In genomic region chr1:156505679-156506298, GRCh38 we compare ENCODE assay signal across 8 cellular contexts. TPM values are rescaled to one million over a fixed set of nuclear protein-coding genes. Genes with fewer than 3 reads are reported as not detected.
DNase-seq lines count a peak whose midpoint lies in the region; ATAC-seq and TF ChIP-seq lines count a peak whose summit lies in the region.

No MANE protein-coding gene starts in this region.

- peak overlapping the region; percentile 78 for H3K4me3 Mint-ChIP-seq in T-helper 2 cell treated with Interferon-gamma antibody and Interleukin-4, amounts not matched to agents 5 μg/mL and 100 μg/mL, for 36 hours
- H3K4me3 Mint-ChIP-seq in activated naive CD8-positive, alpha-beta T cell: peak overlapping the region; percentile 83

- no peaks in the 10 kb centered on the region for H3K9me3 ChIP-seq in liver (ENCODE audit: control insufficient read depth in 4 of 4, low read length in 3 of 4)

- H3K36me3 Mint-ChIP-seq in T-helper 2 cell treated with Interferon-gamma antibody and Interleukin-4, amounts not matched to agents 5 μg/mL and 100 μg/mL, for 36 hours (ENCODE audit: low read depth): no peaks in the 10 kb centered on the region
- H3K36me3 Mint-ChIP-seq in activated naive CD8-positive, alpha-beta T cell: no peaks in the 10 kb centered on the region

- peak overlapping the region in 1 of 2 donors; percentile 57 for H3K9ac ChIP-seq in liver (ENCODE audit: low read depth in 1 of 2, low read length in 2 of 2)

- H3K36me3 ChIP-seq in liver (ENCODE audit: control insufficient read depth in 4 of 4, insufficient read depth in 3 of 4, low read depth in 1 of 4, low read length in 3 of 4): no peaks in the 10 kb centered on the region

- H3K4me1 ChIP-seq in liver (ENCODE audit: control insufficient read depth in 4 of 4, insufficient read depth in 4 of 4, low read length in 3 of 4): peaks cover 4 to 23% (median 15%) of the 10 kb centered on the region in 4 donors

- DNase-seq in T-helper 2 cell treated with Interferon-gamma antibody and Interleukin-4, amounts not matched to agents 5 μg/mL and 100 μg/mL, for 36 hours (ENCODE audit: low spot score): no peak
- DNase-seq in T-helper 2 cell (no peak), superior temporal gyrus (ENCODE audit: extremely low spot score) (peak; percentile 20), anterior cingulate cortex (lab: John Stamatoyannopoulos, UW) (no peak)

- WGBS in liver: 83% methylated on average over 21 of the region's 21 CpGs

- peak overlapping the region; percentile 100 for H3K27ac ChIP-seq in liver (ENCODE audit: low read depth in 1 of 2, low read length in 2 of 2)

- no peak for TF ChIP-seq CTCF in liver (IDR thresholded peaks at IDR 0.05; ENCODE audit: low read depth, low read length, missing input control)

- ATAC-seq in HG03460 (IDR thresholded peaks at IDR 0.05; ENCODE audit: unreplicated experiment): no peak
- no peak for ATAC-seq in GM19463 (IDR thresholded peaks at IDR 0.05; ENCODE audit: unreplicated experiment)

- H3K27ac Mint-ChIP-seq in T-helper 2 cell treated with Interferon-gamma antibody and Interleukin-4, amounts not matched to agents 5 μg/mL and 100 μg/mL, for 36 hours: peak overlapping the region; percentile 96
- H3K27ac Mint-ChIP-seq in activated naive CD8-positive, alpha-beta T cell: peak overlapping the region; percentile 99

- peaks cover 57% of the 10 kb centered on the region for H3K4me1 Mint-ChIP-seq in T-helper 2 cell treated with Interferon-gamma antibody and Interleukin-4, amounts not matched to agents 5 μg/mL and 100 μg/mL, for 36 hours (ENCODE audit: low read depth)
- H3K4me1 Mint-ChIP-seq in activated naive CD8-positive, alpha-beta T cell (ENCODE audit: low read depth): peaks cover 75% of the 10 kb centered on the region

- H3K4me3 ChIP-seq in liver (ENCODE audit: low read depth in 1 of 3, low read length in 3 of 3): no peak overlapping the region

- TF ChIP-seq RAD21 in liver (IDR thresholded peaks at IDR 0.05): no peak

- no peaks in the 10 kb centered on the region for H3K27me3 Mint-ChIP-seq in T-helper 2 cell treated with Interferon-gamma antibody and Interleukin-4, amounts not matched to agents 5 μg/mL and 100 μg/mL, for 36 hours (ENCODE audit: low read depth)
- no peaks in the 10 kb centered on the region for H3K27me3 Mint-ChIP-seq in activated naive CD8-positive, alpha-beta T cell

- no peaks in the 10 kb centered on the region for H3K9me3 Mint-ChIP-seq in T-helper 2 cell treated with Interferon-gamma antibody and Interleukin-4, amounts not matched to agents 5 μg/mL and 100 μg/mL, for 36 hours
- H3K9me3 Mint-ChIP-seq in activated naive CD8-positive, alpha-beta T cell (ENCODE audit: low read depth): no peaks in the 10 kb centered on the region

- H3K27me3 ChIP-seq in liver (ENCODE audit: control insufficient read depth in 4 of 4, insufficient read depth in 4 of 4, low read length in 3 of 4): no peaks in the 10 kb centered on the region

TF ChIP-seq in liver, 16 proteins besides CTCF, POLR2A, EP300 and RAD21:
- TF ChIP-seq FOXA1 (IDR thresholded peaks at IDR 0.05) (no peak), NR2F2 (IDR thresholded peaks at IDR 0.05) (no peak), FOXA2 (IDR thresholded peaks at IDR 0.05) (no peak), JUND (IDR thresholded peaks at IDR 0.05) (no peak), EGR1 (IDR thresholded peaks at IDR 0.05; ENCODE audit: low read depth in 2 of 2) (no peak), HNF4G (IDR thresholded peaks at IDR 0.05) (no peak), SP1 (IDR thresholded peaks at IDR 0.05) (no peak), YY1 (IDR thresholded peaks at IDR 0.05) (no peak)
- TF ChIP-seq, protein P1, sequence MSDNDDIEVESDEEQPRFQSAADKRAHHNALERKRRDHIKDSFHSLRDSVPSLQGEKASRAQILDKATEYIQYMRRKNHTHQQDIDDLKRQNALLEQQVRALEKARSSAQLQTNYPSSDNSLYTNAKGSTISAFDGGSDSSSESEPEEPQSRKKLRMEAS (IDR thresholded peaks at IDR 0.05): no peak
TF ChIP-seq in liver: peak in this region for 0.

RNA-seq across cellular contexts. Expression of gene MEF2D, which starts 5.2 kb away (rescaled TPM):
- 1 to 10 TPM; 5.2 to 5.7 TPM for total RNA-seq in liver
- polyA plus RNA-seq in liver: 1 to 10 TPM; 3.4 to 7.6 TPM
